ENCODE assay signal across 33 cellular contexts in genomic region chr3:176302271-176302670, GRCh38.
"Had no signal": no experiment of that assay in that cellular context is flagged by ENCODE, and none has a peak within 500 bp of the region (broad histone marks: within the 10 kb centered on the region; RNA-seq: fewer than 3 reads in every experiment).

No MANE protein-coding gene starts in this region.

- DNase-seq: activated B cell treated with CpG ODN at 0.5 μM for 24 hours; activated CD4-positive, alpha-beta T cell treated with anti-CD3 and anti-CD28 coated beads for 48 hours; activated CD4-positive, alpha-beta T cell treated with anti-CD3 and anti-CD28 coated beads, Interleukin-2, amount 50 U/mL, for 1 hour; activated CD4-positive, alpha-beta T cell treated with anti-CD3 and anti-CD28 coated beads, Interleukin-2, amount 50 U/mL, for 48 hours; activated CD8-positive, alpha-beta memory T cell treated with anti-CD3 and anti-CD28 coated beads for 24 hours; activated CD8-positive, alpha-beta T cell treated with anti-CD3 and anti-CD28 coated beads for 36 hours; activated effector memory CD4-positive, alpha-beta T cell treated with Interleukin-2 at 50 U/mL for 16 hours; activated gamma-delta T cell treated with Interleukin-2 at 50 U/mL for 16 hours; activated naive CD4-positive, alpha-beta T cell treated with anti-CD3 and anti-CD28 coated beads, Interleukin-2, amount 50 U/mL, for 16 hours; activated naive CD4-positive, alpha-beta T cell treated with Interleukin-2 at 50 U/mL for 16 hours; activated T-cell treated with anti-CD3 and anti-CD28 coated beads, Interleukin-2, amount 50 U/mL, for 4 hours; amniotic stem cell; anterior cingulate cortex; brain microvascular endothelial cell; cortex of kidney; dermis blood vessel endothelial cell; effector CD4-positive, alpha-beta T cell; effector memory CD8-positive, alpha-beta T cell; esophagus squamous epithelium; foreskin melanocyte; heart right ventricle; T-helper 2 cell had no signal

- H3K4me2 ChIP-seq: hepatocyte had no signal

- H3K27me3 ChIP-seq: brain microvascular endothelial cell, esophagus squamous epithelium, gastroesophageal sphincter, heart right ventricle, hepatocyte had no signal

- H3K27ac ChIP-seq: brain microvascular endothelial cell, epithelial cell of prostate, esophagus squamous epithelium, gastroesophageal sphincter, heart right ventricle, hepatocyte, VCaP had no signal

- H3K9me3 ChIP-seq: esophagus squamous epithelium, gastroesophageal sphincter, heart right ventricle had no signal

- H3K27ac Mint-ChIP-seq: activated B cell treated with CpG ODN at 0.5 μM for 24 hours; activated CD8-positive, alpha-beta T cell treated with anti-CD3 and anti-CD28 coated beads for 36 hours; activated naive CD8-positive, alpha-beta T cell; activated T-helper 17 cell treated with anti-CD3 and anti-CD28 coated beads, Interleukin-2, amount 50 U/mL, for 72 hours; effector memory CD8-positive, alpha-beta T cell had no signal

- H3K4me3 ChIP-seq: esophagus squamous epithelium, gastroesophageal sphincter, heart right ventricle, hepatocyte had no signal

- H3K79me2 ChIP-seq: hepatocyte had no signal

- H2AFZ ChIP-seq: hepatocyte had no signal

- H3K4me3 Mint-ChIP-seq: activated B cell treated with CpG ODN at 0.5 μM for 24 hours; activated CD8-positive, alpha-beta T cell treated with anti-CD3 and anti-CD28 coated beads for 36 hours; activated naive CD8-positive, alpha-beta T cell; activated T-cell treated with anti-CD3 and anti-CD28 coated beads, Interleukin-2, amount 50 U/mL, for 4 hours; activated T-helper 17 cell treated with anti-CD3 and anti-CD28 coated beads, Interleukin-2, amount 50 U/mL, for 72 hours; effector memory CD8-positive, alpha-beta T cell had no signal

- ATAC-seq: activated CD4-positive, CD25-positive, alpha-beta regulatory T cell treated with anti-CD3 and anti-CD28 coated beads, Interleukin-2, amount 50 U/mL, for 24 hours; activated CD8-positive, alpha-beta T cell treated with anti-CD3 and anti-CD28 coated beads for 36 hours; activated T-cell treated with anti-CD3 and anti-CD28 coated beads, Interleukin-2, amount 50 U/mL, for 4 hours; activated T-helper 17 cell treated with anti-CD3 and anti-CD28 coated beads, Interleukin-2, amount 50 U/mL, for 72 hours; effector memory CD8-positive, alpha-beta T cell; gastroesophageal sphincter; heart right ventricle had no signal

- H3K4me1 Mint-ChIP-seq: activated B cell treated with CpG ODN at 0.5 μM for 24 hours; activated T-helper 17 cell treated with anti-CD3 and anti-CD28 coated beads, Interleukin-2, amount 50 U/mL, for 72 hours had no signal

- H3K9me3 Mint-ChIP-seq: activated T-cell treated with anti-CD3 and anti-CD28 coated beads, Interleukin-2, amount 50 U/mL, for 4 hours; activated T-helper 17 cell treated with anti-CD3 and anti-CD28 coated beads, Interleukin-2, amount 50 U/mL, for 72 hours had no signal

- FAIRE-seq: astrocyte, bronchial epithelial cell, colon, TTC549 had no signal

- H3K36me3 ChIP-seq: brain microvascular endothelial cell, esophagus squamous epithelium, gastroesophageal sphincter, heart right ventricle had no signal

- H3K4me1 ChIP-seq: esophagus squamous epithelium, gastroesophageal sphincter, heart right ventricle had no signal

- H3K27me3 Mint-ChIP-seq: activated B cell treated with CpG ODN at 0.5 μM for 24 hours; activated CD8-positive, alpha-beta T cell treated with anti-CD3 and anti-CD28 coated beads for 36 hours; activated naive CD8-positive, alpha-beta T cell; activated T-helper 17 cell treated with anti-CD3 and anti-CD28 coated beads, Interleukin-2, amount 50 U/mL, for 72 hours; effector memory CD8-positive, alpha-beta T cell had no signal

- H3K36me3 Mint-ChIP-seq: activated naive CD8-positive, alpha-beta T cell had no signal
